In the genomic region with DNA sequence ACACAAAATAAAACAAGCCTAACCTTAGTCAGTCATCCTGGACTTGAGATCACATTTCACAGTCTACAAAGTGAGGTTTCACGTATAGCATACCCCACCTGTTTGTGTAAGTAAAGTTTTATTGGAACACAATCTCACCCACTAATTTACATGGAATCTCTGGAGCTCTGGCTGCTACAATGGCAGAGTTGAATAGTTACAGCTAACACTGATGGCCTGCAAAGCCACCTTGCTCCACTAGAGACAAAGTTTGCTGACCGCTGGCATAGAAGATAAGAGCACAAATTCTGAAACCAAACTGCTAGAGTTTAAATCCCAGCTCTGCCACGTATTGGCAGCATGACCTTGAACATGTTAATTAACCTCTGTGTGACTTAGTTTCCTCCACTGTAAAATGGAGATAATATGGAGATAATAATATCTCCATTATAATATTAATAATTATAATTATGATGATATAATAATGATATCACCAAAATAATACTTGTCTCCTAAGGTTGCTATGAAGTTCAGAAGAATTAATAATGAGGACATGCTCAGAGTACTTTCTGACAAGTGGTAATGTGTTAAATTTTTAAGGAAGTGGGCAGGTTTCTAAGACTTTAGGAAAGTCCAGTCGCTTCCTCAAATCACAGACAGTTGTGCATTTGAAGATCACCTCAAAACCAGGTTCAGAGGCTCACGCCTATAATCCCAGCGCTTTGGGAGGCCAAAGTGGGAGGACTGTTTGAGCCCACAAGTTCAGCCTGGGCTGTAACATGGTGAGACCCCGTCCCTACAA, we compare ENCODE assay signal across 12 cellular contexts.
DNase-seq lines count a peak whose midpoint lies in the region; ATAC-seq and TF ChIP-seq lines count a peak whose summit lies in the region.
"Had no signal": no experiment of that assay in that cellular context is flagged by ENCODE, and none has a peak within 500 bp of the region (broad histone marks: within the 10 kb centered on the region; RNA-seq: fewer than 3 reads in every experiment).

No MANE protein-coding gene starts in this region.

- H3K4me3 ChIP-seq in IMR-90 (ENCODE audit: insufficient read depth, low read depth, low read length) (no peak overlapping the region), adipocyte (ENCODE audit: low read length) (no peak overlapping the region), prostate gland (no peak overlapping the region)
- H3K4me3 ChIP-seq: SK-N-MC had no signal

- no peak overlapping the region for H3K18ac ChIP-seq in IMR-90 (ENCODE audit: low read depth, low read length)

- ATAC-seq in IMR-90 (ENCODE audit: low read depth), result no peak
- no peak for ATAC-seq in activated T-cell treated with anti-CD3 and anti-CD28 coated beads, Interleukin-2, amount 50 U/mL, for 4 hours
- ATAC-seq in HG03354 (IDR thresholded peaks at IDR 0.05; ENCODE audit: poor library complexity, severe bottlenecking, unreplicated experiment), result no peak

- H4K91ac ChIP-seq in IMR-90 (ENCODE audit: insufficient read depth, low read depth, low read length), result 0 out of 2 replicates have a peak overlapping the region, but pooled peaks have one; percentile 5

- peaks cover 3% of the 10 kb centered on the region; the same call in 1 of the 2 replicates for H4K20me1 ChIP-seq in IMR-90 (ENCODE audit: insufficient read depth, low read length)

- H3K4ac ChIP-seq in IMR-90 (ENCODE audit: low read depth, low read length), result peak overlapping the region; percentile 57; the same call in 1 of the 2 replicates

- no peaks in the 10 kb centered on the region for H3K27me3 ChIP-seq in IMR-90 (ENCODE audit: control insufficient read depth, insufficient read depth, low read length)
- no peaks in the 10 kb centered on the region for H3K27me3 ChIP-seq in adipocyte (replicated peaks; ENCODE audit: control insufficient read depth, insufficient read depth, low read length)
- no peaks in the 10 kb centered on the region for H3K27me3 ChIP-seq in prostate gland (replicated peaks; ENCODE audit: insufficient read depth)

- H3K9me3 Mint-ChIP-seq in activated T-cell treated with anti-CD3 and anti-CD28 coated beads, Interleukin-2, amount 50 U/mL, for 4 hours, result no peaks in the 10 kb centered on the region
- H3K9me3 Mint-ChIP-seq: activated T-helper 1 cell treated with anti-CD3 and anti-CD28 coated beads, Interleukin-12 subunit alpha, Interleukin-12 subunit beta, Interleukin-2, Interleukin-4 antibody, amounts not matched to agents 30 ng/mL and 10 ng/mL and 1 ng/mL, durations not matched to agents 14 hours and 24 hours and 36 hours had no signal

- H3K27me3 Mint-ChIP-seq in activated T-cell treated with anti-CD3 and anti-CD28 coated beads, Interleukin-2, amount 50 U/mL, for 4 hours (ENCODE audit: low read depth), result peaks cover 14% of the 10 kb centered on the region

- CTCF ChIA-PET in IMR-90 (lab: Yijun Ruan, JAX), result interaction anchor here (1.0 to 1.4 kb wide), 2 partner anchors 17 to 127 kb away, joined by 3 to 5 read pairs; no protein-coding TSS in a partner anchor

- no peak overlapping the region for H4K5ac ChIP-seq in IMR-90 (ENCODE audit: low read depth, low read length)

- in situ Hi-C loops in IMR-90 (cut with MboI; ENCODE audit: low sequenced_read_pairs), result loop anchor here (25.0 kb wide), 1 partner anchor 196 kb away; a partner anchor contains a TSS

- no peak overlapping the region for H3K27ac ChIP-seq in IMR-90 (ENCODE audit: insufficient read depth, low read length)
- H3K27ac ChIP-seq in prostate gland, result no peak overlapping the region
- H3K27ac ChIP-seq: SK-N-MC had no signal

- dilution Hi-C loops in IMR-90 (cut with HindIII; ENCODE audit: low sequenced_read_pairs, unreplicated experiment), result no loop called here

- H3K23ac ChIP-seq in IMR-90 (ENCODE audit: low read depth, low read length), result no peak overlapping the region; the same call in 1 of the 2 replicates

- peak overlapping the region; percentile 67; the same call in 2 of the 3 replicates for H2BK15ac ChIP-seq in IMR-90 (ENCODE audit: low read depth, low read length)

- H3K9me1 ChIP-seq in IMR-90 (ENCODE audit: insufficient read depth, low read length), result peaks cover 51% of the 10 kb centered on the region

- no peak overlapping the region for H3K56ac ChIP-seq in IMR-90 (ENCODE audit: extremely low read depth, insufficient read depth, low read length)

- no TSS peak for BruUV-seq in IMR-90 (replicated peaks; lab: Mats Ljungman, UMichigan)

- TF ChIP-seq POLR2A in IMR-90 (IDR thresholded peaks at IDR 0.05; ENCODE audit: low read depth, low read length) (no peak), prostate gland (IDR thresholded peaks at IDR 0.05) (no peak)

- TF ChIP-seq RAD21 in IMR-90 (IDR thresholded peaks at IDR 0.05; ENCODE audit: low read length), result peak; percentile 40

- H3K9me3 ChIP-seq in IMR-90 (ENCODE audit: control insufficient read depth, insufficient read depth, low read length) (no peaks in the 10 kb centered on the region; the same call in 1 of the 2 replicates), adipocyte (ENCODE audit: control insufficient read depth, low read length) (no peaks in the 10 kb centered on the region), prostate gland (no peaks in the 10 kb centered on the region)

- H3K14ac ChIP-seq in IMR-90 (replicated peaks; ENCODE audit: low read depth, low read length), result no peak overlapping the region

- H3K36me3 ChIP-seq in IMR-90 (ENCODE audit: control insufficient read depth, insufficient read depth, low read length) (no peaks in the 10 kb centered on the region), adipocyte (ENCODE audit: control insufficient read depth, insufficient read depth, low read length, severe bottlenecking) (no peaks in the 10 kb centered on the region), prostate gland (no peaks in the 10 kb centered on the region)

- no CpG with 5 or more reads among the region's 7 CpGs for WGBS in IMR-90 (ENCODE audit: extremely low coverage in 2 of 2, insufficient read length in 1 of 2), 2 experiments
- WGBS in prostate gland, result 75% methylated on average over 7 of the region's 7 CpGs

- H3K36me3 Mint-ChIP-seq in activated T-cell treated with anti-CD3 and anti-CD28 coated beads, Interleukin-2, amount 50 U/mL, for 4 hours (ENCODE audit: insufficient read depth), result no peaks in the 10 kb centered on the region

- H2BK120ac ChIP-seq in IMR-90 (ENCODE audit: low read depth, low read length), result peak overlapping the region; percentile 70

- H3K4me1 ChIP-seq in IMR-90 (ENCODE audit: control insufficient read depth, insufficient read depth, low read length) (peaks cover 49% of the 10 kb centered on the region), adipocyte (ENCODE audit: control insufficient read depth, insufficient read depth, low read length) (peaks cover 52% of the 10 kb centered on the region), prostate gland (replicated peaks) (no peaks in the 10 kb centered on the region)

- H2AK9ac ChIP-seq in IMR-90 (replicated peaks; ENCODE audit: low read depth, low read length, poor library complexity), result no peak overlapping the region

- no peak overlapping the region for H2AFZ ChIP-seq in IMR-90 (replicated peaks; ENCODE audit: low read length, poor library complexity)

- H3K4me3 Mint-ChIP-seq in activated T-cell treated with anti-CD3 and anti-CD28 coated beads, Interleukin-2, amount 50 U/mL, for 4 hours, result no peak overlapping the region
- H3K4me3 Mint-ChIP-seq: activated T-helper 1 cell treated with anti-CD3 and anti-CD28 coated beads, Interleukin-12 subunit alpha, Interleukin-12 subunit beta, Interleukin-2, Interleukin-4 antibody, amounts not matched to agents 30 ng/mL and 10 ng/mL and 1 ng/mL, durations not matched to agents 14 hours and 24 hours and 36 hours had no signal

- H3K4me1 Mint-ChIP-seq in activated T-cell treated with anti-CD3 and anti-CD28 coated beads, Interleukin-2, amount 50 U/mL, for 4 hours (ENCODE audit: low read depth), result peaks cover 30% of the 10 kb centered on the region

- peak overlapping the region; percentile 32 for H2BK5ac ChIP-seq in IMR-90 (ENCODE audit: low read depth, low read length, poor library complexity, severe bottlenecking)

- H3K9ac ChIP-seq in IMR-90 (ENCODE audit: low read depth, low read length) (no peak overlapping the region), adipocyte (ENCODE audit: low read length) (no peak overlapping the region)

- H2AK5ac ChIP-seq in IMR-90 (ENCODE audit: low read depth, low read length), result peak overlapping the region; percentile 77

- peaks cover 60 to 93% of the 10 kb centered on the region in 2 experiments for H3K79me1 ChIP-seq in IMR-90 (ENCODE audit: low read depth in 1 of 2, low read length in 2 of 2)

- TF ChIP-seq CTCF in IMR-90 (conservative IDR thresholded peaks at IDR 0.05; ENCODE audit: low read depth, low read length) (peak; percentile 44), prostate gland (IDR thresholded peaks at IDR 0.05) (no peak)

- H2BK20ac ChIP-seq in IMR-90 (ENCODE audit: low read depth, low read length), result peak overlapping the region; percentile 42; the same call in 1 of the 2 replicates

- H4K8ac ChIP-seq in IMR-90 (ENCODE audit: low read depth in 2 of 2, low read length in 2 of 2), result peak overlapping the region in 1 of 2 experiments; percentile 16; a peak in 2 of 4 replicates

- POLR2A ChIA-PET in IMR-90 (lab: Charles Lee; ENCODE audit: unreplicated experiment), result interaction anchor here (1.4 kb wide), 1 partner anchor 11 kb away, joined by 4 read pairs; no protein-coding TSS in a partner anchor

- intact Hi-C loops in IMR-90 (cut with micrococcal nuclease) (loop anchor here (5.0 kb wide), 1 partner anchor 114 kb away; no protein-coding TSS in a partner anchor), prostate gland (cut with DNase I) (no loop called here)

- DNase-seq in AML-193 (lab: John Stamatoyannopoulos, UW) (peak; percentile 39 to 45), IMR-90 (peak; percentile 47), adipocyte (ENCODE audit: low read depth) (peak; percentile 40), kidney tubule cell (ENCODE audit: low spot score) (peak; percentile 9), prostate gland (ENCODE audit: low spot score) (no peak), mesenteric fat pad (ENCODE audit: low spot score) (no peak)
- no peak for DNase-seq in activated T-cell treated with anti-CD3 and anti-CD28 coated beads, Interleukin-2, amount 50 U/mL, for 4 hours
- DNase-seq: effector CD8-positive, alpha-beta T cell; NCI-H1436 had no signal

- no peak overlapping the region for H3K4me2 ChIP-seq in IMR-90 (ENCODE audit: low read depth, low read length)

TF ChIP-seq in IMR-90, 13 proteins besides CTCF, POLR2A, EP300 and RAD21 (continues in another document):
- TF ChIP-seq, protein P1, sequence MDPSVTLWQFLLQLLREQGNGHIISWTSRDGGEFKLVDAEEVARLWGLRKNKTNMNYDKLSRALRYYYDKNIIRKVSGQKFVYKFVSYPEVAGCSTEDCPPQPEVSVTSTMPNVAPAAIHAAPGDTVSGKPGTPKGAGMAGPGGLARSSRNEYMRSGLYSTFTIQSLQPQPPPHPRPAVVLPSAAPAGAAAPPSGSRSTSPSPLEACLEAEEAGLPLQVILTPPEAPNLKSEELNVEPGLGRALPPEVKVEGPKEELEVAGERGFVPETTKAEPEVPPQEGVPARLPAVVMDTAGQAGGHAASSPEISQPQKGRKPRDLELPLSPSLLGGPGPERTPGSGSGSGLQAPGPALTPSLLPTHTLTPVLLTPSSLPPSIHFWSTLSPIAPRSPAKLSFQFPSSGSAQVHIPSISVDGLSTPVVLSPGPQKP (IDR thresholded peaks at IDR 0.05; ENCODE audit: borderline replicate concordance, low read depth, low read length), result no peak

Comparison
In these comparisons a context has a peak if more than half of its experiments do, and no peak if none do; other contexts are left out.
1. DNase-seq: peak in AML-193 (2 of 2), IMR-90 (single experiment), adipocyte (single experiment) and kidney tubule cell (single experiment); none in activated T-cell treated with anti-CD3 and anti-CD28 coated beads, Interleukin-2, amount 50 U/mL, for 4 hours (single experiment), prostate gland (single experiment) and mesenteric fat pad (single experiment).